In genomic region chr13:77492982-77493381, GRCh38 we compare ENCODE assay signal across 8 cellular contexts. TPM values are rescaled to one million over a fixed set of nuclear protein-coding genes. Genes with fewer than 3 reads are reported as not detected.
A peak's percentile ranks its signal among the peaks of the same experiment; 100 is the strongest.
DNase-seq lines count a peak whose midpoint lies in the region; ATAC-seq, FAIRE-seq and TF ChIP-seq lines count a peak whose summit lies in the region.

No MANE protein-coding gene starts in this region.

- CTCF ChIA-PET in activated naive CD4-positive, alpha-beta T cell treated with anti-CD3 and anti-CD28 coated beads for 36 hours (lab: Charles Lee) = interaction anchor here (0.6 to 3.1 kb wide), 17 partner anchors 9 to 260 kb away, joined by 3 to 23 read pairs (median 4); no protein-coding TSS in a partner anchor

- TF ChIP-seq CTCF in psoas muscle (IDR thresholded peaks at IDR 0.05) = peak; percentile 46

- no peaks in the 10 kb centered on the region for H3K27me3 ChIP-seq in psoas muscle (ENCODE audit: insufficient read depth in 3 of 3, low read length in 2 of 3)

- H3K4me3 Mint-ChIP-seq in activated naive CD4-positive, alpha-beta T cell treated with anti-CD3 and anti-CD28 coated beads for 36 hours = no peak overlapping the region

- H3K27ac ChIP-seq in psoas muscle = no peak overlapping the region

- H3K27me3 Mint-ChIP-seq in activated naive CD4-positive, alpha-beta T cell treated with anti-CD3 and anti-CD28 coated beads for 36 hours (ENCODE audit: low read depth) = peaks cover 2% of the 10 kb centered on the region

- no peaks in the 10 kb centered on the region for H3K36me3 Mint-ChIP-seq in activated naive CD4-positive, alpha-beta T cell treated with anti-CD3 and anti-CD28 coated beads for 36 hours (ENCODE audit: low read depth)

- no peaks in the 10 kb centered on the region for H3K36me3 ChIP-seq in psoas muscle (ENCODE audit: insufficient read depth in 1 of 2, low read depth in 1 of 2)

- FAIRE-seq in RCC 7860 (lab: Jason Lieb, UNC) = no peak

- DNase-seq in activated naive CD4-positive, alpha-beta T cell treated with anti-CD3 and anti-CD28 coated beads for 36 hours = peak; percentile 25
- no peak for DNase-seq in activated naive CD4-positive, alpha-beta T cell treated with anti-CD3 and anti-CD28 coated beads, Interleukin-2, amount 50 U/mL, for 16 hours
- peak; percentile 49 to 73 for DNase-seq in NCI-H524 (lab: John Stamatoyannopoulos, UW)
- DNase-seq in dermis microvascular lymphatic vessel endothelial cell (ENCODE audit: low read depth in 2 of 2) = peak; percentile 54 to 83
- DNase-seq in psoas muscle = no peak
- DNase-seq in RCC 7860 (ENCODE audit: low spot score) = no peak

- H3K9me3 Mint-ChIP-seq in activated naive CD4-positive, alpha-beta T cell treated with anti-CD3 and anti-CD28 coated beads for 36 hours = no peaks in the 10 kb centered on the region

- 12 to 41% (median 24%) methylated on average over 1 of the region's 1 CpG for WGBS in psoas muscle, 3 donors

- no peaks in the 10 kb centered on the region for H3K4me1 Mint-ChIP-seq in activated naive CD4-positive, alpha-beta T cell treated with anti-CD3 and anti-CD28 coated beads for 36 hours (ENCODE audit: low read depth)

- H3K9me3 ChIP-seq in psoas muscle = no peaks in the 10 kb centered on the region

- peak; percentile 61 for ATAC-seq in HG02943 (IDR thresholded peaks at IDR 0.05; ENCODE audit: low read depth, unreplicated experiment)
- peak in 1 of 4 donors; percentile 50 for ATAC-seq in psoas muscle
- ATAC-seq in HG03520 (IDR thresholded peaks at IDR 0.05; ENCODE audit: unreplicated experiment) = no peak

- no peak overlapping the region for H3K27ac Mint-ChIP-seq in activated naive CD4-positive, alpha-beta T cell treated with anti-CD3 and anti-CD28 coated beads for 36 hours

- H3K4me3 ChIP-seq in psoas muscle = no peak overlapping the region

- H3K4me1 ChIP-seq in psoas muscle = no peaks in the 10 kb centered on the region

- intact Hi-C loops in activated naive CD4-positive, alpha-beta T cell treated with anti-CD3 and anti-CD28 coated beads for 36 hours (cut with micrococcal nuclease) = loop anchor here (1.0 to 10.0 kb wide), 3 partner anchors 72 to 632 kb away; no protein-coding TSS in a partner anchor
- intact Hi-C loops in psoas muscle (cut with DNase I) = loop anchor here (5.0 to 10.0 kb wide), 2 partner anchors 254 to 262 kb away; no protein-coding TSS in a partner anchor

RNA-seq across cellular contexts. Expression of gene SCEL, which starts 42.5 kb away (rescaled TPM):
- not detected for total RNA-seq in activated naive CD4-positive, alpha-beta T cell treated with anti-CD3 and anti-CD28 coated beads for 36 hours
- total RNA-seq in dermis microvascular lymphatic vessel endothelial cell (not detected in 2 replicates), psoas muscle (not detected)
- under 1 TPM in 2 of 3 donors, not detected in 1; 0.04 TPM for polyA plus RNA-seq in psoas muscle

Comparison
In these comparisons a context has a peak if more than half of its experiments do, and no peak if none do; other contexts are left out.
1. DNase-seq: peak in activated naive CD4-positive, alpha-beta T cell treated with anti-CD3 and anti-CD28 coated beads for 36 hours (single experiment), NCI-H524 (2 of 2) and dermis microvascular lymphatic vessel endothelial cell (2 of 2); none in activated naive CD4-positive, alpha-beta T cell treated with anti-CD3 and anti-CD28 coated beads, Interleukin-2, amount 50 U/mL, for 16 hours (single experiment), psoas muscle (0 of 2) and RCC 7860 (single experiment).